ENCODE assay signal across 8 cellular contexts in the genomic region with DNA sequence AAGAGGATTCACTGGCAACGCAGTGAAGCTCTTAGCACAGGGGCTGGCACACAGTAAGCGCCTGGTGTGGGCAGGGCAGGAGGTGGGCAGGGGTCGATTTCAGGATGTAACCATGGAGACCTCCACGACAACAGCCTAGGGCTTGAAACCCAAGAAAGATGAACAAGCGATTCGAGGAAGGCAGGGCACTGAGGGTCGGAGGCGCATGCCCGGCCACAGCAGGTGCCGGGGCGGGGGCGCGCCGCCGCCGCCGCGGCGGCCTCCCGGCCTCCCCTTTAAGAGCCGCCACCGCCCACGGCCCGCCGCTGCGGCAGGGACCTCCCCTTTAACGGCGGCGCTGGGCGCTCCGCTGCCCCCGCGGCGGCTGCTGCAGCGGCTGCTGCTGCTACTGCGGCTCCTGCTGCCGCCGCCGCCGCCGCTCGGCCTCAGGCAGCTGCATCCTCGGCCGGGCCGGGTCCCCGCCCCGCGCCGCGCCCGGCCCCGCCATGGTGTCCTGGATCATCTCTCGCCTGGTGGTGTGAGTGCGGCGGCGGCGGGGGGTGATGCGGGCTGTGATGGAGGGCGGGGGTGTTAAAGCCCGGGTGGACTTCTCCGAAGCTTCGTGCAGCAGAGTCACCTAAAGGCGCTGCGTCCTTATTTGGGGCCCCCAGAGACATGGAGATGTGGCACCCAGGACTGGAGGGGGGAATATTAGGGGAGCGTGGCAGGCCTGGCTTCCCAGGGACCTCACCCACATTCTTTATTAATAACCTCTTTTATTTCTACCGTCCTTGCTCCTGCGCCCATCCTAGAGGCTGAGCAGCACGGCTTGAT. TPM values are rescaled to one million over a fixed set of nuclear protein-coding genes. Genes with fewer than 3 reads are reported as not detected.
DNase-seq lines count a peak whose midpoint lies in the region; ATAC-seq, FAIRE-seq and TF ChIP-seq lines count a peak whose summit lies in the region.

A gene with protein sequence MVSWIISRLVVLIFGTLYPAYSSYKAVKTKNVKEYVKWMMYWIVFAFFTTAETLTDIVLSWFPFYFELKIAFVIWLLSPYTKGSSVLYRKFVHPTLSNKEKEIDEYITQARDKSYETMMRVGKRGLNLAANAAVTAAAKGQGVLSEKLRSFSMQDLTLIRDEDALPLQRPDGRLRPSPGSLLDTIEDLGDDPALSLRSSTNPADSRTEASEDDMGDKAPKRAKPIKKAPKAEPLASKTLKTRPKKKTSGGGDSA (plus strand): TSS at position 334 of the 813 bp plus-strand sequence. CDS start 152 bp downstream, at position 486.

- H3K27ac Mint-ChIP-seq in activated CD8-positive, alpha-beta memory T cell treated with anti-CD3 and anti-CD28 coated beads, Interleukin-2, amount 10 ng/mL, durations not matched to agents 7 days and 5 days: no peak within 1 kb of the TSS

- ATAC-seq in HG02840 (IDR thresholded peaks at IDR 0.05; ENCODE audit: low FRiP score, unreplicated experiment): peak; percentile 59
- ATAC-seq in activated CD8-positive, alpha-beta memory T cell treated with anti-CD3 and anti-CD28 coated beads, Interleukin-2, amount 10 ng/mL, durations not matched to agents 7 days and 5 days: peak; percentile 91
- ATAC-seq in HG03097 (IDR thresholded peaks at IDR 0.05; ENCODE audit: low FRiP score, unreplicated experiment): no peak

- FAIRE-seq in GM12891 (lab: Jason Lieb, UNC): peak; percentile 93

- peaks cover 10 to 11% of the 10 kb centered on the region in 2 donors for H3K4me1 ChIP-seq in mucosa of rectum (ENCODE audit: control insufficient read depth in 2 of 2, insufficient read depth in 2 of 2, low read length in 2 of 2)

- H3K36me3 Mint-ChIP-seq in activated CD8-positive, alpha-beta memory T cell treated with anti-CD3 and anti-CD28 coated beads, Interleukin-2, amount 10 ng/mL, durations not matched to agents 7 days and 5 days: peaks cover 6% of the 10 kb centered on the region

- H3K27me3 Mint-ChIP-seq in activated CD8-positive, alpha-beta memory T cell treated with anti-CD3 and anti-CD28 coated beads, Interleukin-2, amount 10 ng/mL, durations not matched to agents 7 days and 5 days: peaks cover 7% of the 10 kb centered on the region

- H3K9me3 Mint-ChIP-seq in activated CD8-positive, alpha-beta memory T cell treated with anti-CD3 and anti-CD28 coated beads, Interleukin-2, amount 10 ng/mL, durations not matched to agents 7 days and 5 days (ENCODE audit: low read depth): no peaks in the 10 kb centered on the region

- peak within 1 kb of the TSS; percentile 24 to 67 for H3K4me3 ChIP-seq in mucosa of rectum (ENCODE audit: low read length in 2 of 2)

- H3K4me3 Mint-ChIP-seq in activated CD8-positive, alpha-beta memory T cell treated with anti-CD3 and anti-CD28 coated beads, Interleukin-2, amount 10 ng/mL, durations not matched to agents 7 days and 5 days: peak within 1 kb of the TSS; percentile 71

- no peak for TF ChIP-seq POLR2A in GM12891 (IDR thresholded peaks at IDR 0.05; ENCODE audit: low read depth, low read length)

- CTCF ChIA-PET in activated CD8-positive, alpha-beta memory T cell treated with anti-CD3 and anti-CD28 coated beads, Interleukin-2, amount 10 ng/mL, durations not matched to agents 7 days and 5 days (lab: Charles Lee): interaction anchor here (1.1 to 5.7 kb wide), 7 partner anchors 10 to 260 kb away, joined by 3 to 37 read pairs (median 3); partner anchors contain the start of genes KDM3B and KIF20A

- DNase-seq in GM12891 (ENCODE audit: insufficient read length, low spot score) (peak; percentile 91), NCI-H345 treated with DMSO at 0.1 percent for 48 hours (lab: John Stamatoyannopoulos, UW; ENCODE audit: unreplicated experiment) (peak; percentile 49), epidermal melanocyte (ENCODE audit: insufficient read length, low spot score) (peak; percentile 61)
- DNase-seq in activated CD8-positive, alpha-beta memory T cell treated with anti-CD3 and anti-CD28 coated beads, Interleukin-2, amount 10 ng/mL, durations not matched to agents 7 days and 5 days: peak; percentile 65
- DNase-seq in stimulated activated naive CD4-positive, alpha-beta T cell (lab: John Stamatoyannopoulos, UW): peak in 4 of 6 experiments; percentile 20 to 43 (median 34)

- peaks cover 22 to 25% of the 10 kb centered on the region in 2 donors for H3K36me3 ChIP-seq in mucosa of rectum (ENCODE audit: control insufficient read depth in 2 of 2, insufficient read depth in 2 of 2, low read length in 2 of 2)

- no peaks in the 10 kb centered on the region for H3K9me3 ChIP-seq in mucosa of rectum (ENCODE audit: control insufficient read depth in 2 of 2, low read length in 2 of 2)

- H3K9ac ChIP-seq in mucosa of rectum (ENCODE audit: low read depth in 1 of 2, low read length in 2 of 2): peak within 1 kb of the TSS in 1 of 2 donors; percentile 19

- H3K27ac ChIP-seq in mucosa of rectum (ENCODE audit: low read depth in 2 of 2, low read length in 2 of 2): peak within 1 kb of the TSS in 1 of 2 donors; percentile 9

- peaks cover 2 to 13% of the 10 kb centered on the region in 2 donors for H3K27me3 ChIP-seq in mucosa of rectum (ENCODE audit: control insufficient read depth in 2 of 2, insufficient read depth in 2 of 2, low read length in 2 of 2)

- peaks cover 13% of the 10 kb centered on the region for H3K4me1 Mint-ChIP-seq in activated CD8-positive, alpha-beta memory T cell treated with anti-CD3 and anti-CD28 coated beads, Interleukin-2, amount 10 ng/mL, durations not matched to agents 7 days and 5 days

TF ChIP-seq in GM12891, 5 proteins besides CTCF, POLR2A, EP300 and RAD21:
- TF ChIP-seq TAF1 (IDR thresholded peaks at IDR 0.05; ENCODE audit: low read depth, low read length): no peak

RNA-seq across cellular contexts. Expression of the gene that starts here (rescaled TPM):
- polyA plus RNA-seq in GM12891 (2012; ENCODE audit: low read depth, missing spikeins): 2.9 TPM
- 1 to 10 TPM; 1.7 to 5.4 TPM for total RNA-seq in activated CD8-positive, alpha-beta memory T cell treated with anti-CD3 and anti-CD28 coated beads, Interleukin-2, amount 10 ng/mL, durations not matched to agents 7 days and 5 days

Comparison
In these comparisons a context has a peak if more than half of its experiments do, and no peak if none do; other contexts are left out.
1. DNase-seq: peak in every context shown above with its lines; median percentile 91 in GM12891; 65 in activated CD8-positive, alpha-beta memory T cell treated with anti-CD3 and anti-CD28 coated beads, Interleukin-2, amount 10 ng/mL, durations not matched to agents 7 days and 5 days; 61 in epidermal melanocyte; 49 in NCI-H345 treated with DMSO at 0.1 percent for 48 hours; 34 in stimulated activated naive CD4-positive, alpha-beta T cell.